9 cellular contexts compared by ENCODE assay signal in genomic region chr12:116609715-116610114, GRCh38. TPM values are rescaled to one million over a fixed set of nuclear protein-coding genes. Genes with fewer than 3 reads are reported as not detected.
DNase-seq lines count a peak whose midpoint lies in the region; ATAC-seq and TF ChIP-seq lines count a peak whose summit lies in the region.
"Had no signal": no experiment of that assay in that cellular context is flagged by ENCODE, and none has a peak within 500 bp of the region (broad histone marks: within the 10 kb centered on the region; RNA-seq: fewer than 3 reads in every experiment).

No MANE protein-coding gene starts in this region.

- no peaks in the 10 kb centered on the region for H3K9me3 ChIP-seq in fibroblast of lung (ENCODE audit: control insufficient read depth, insufficient read depth, low read depth, low read length)
- no peaks in the 10 kb centered on the region for H3K9me3 ChIP-seq in testis
- H3K9me3 ChIP-seq: thoracic aorta had no signal

- intact Hi-C loops in testis (cut with DNase I; ENCODE audit: low total_unique reads), result no loop called here

- H4K20me1 ChIP-seq in fibroblast of lung (ENCODE audit: control insufficient read depth, extremely low read depth, insufficient read depth, low read length), result no peaks in the 10 kb centered on the region

- 93 to 94% methylated on average over 5 of the region's 5 CpGs for WGBS in testis, 2 donors

- TF ChIP-seq POLR2A in testis (IDR thresholded peaks at IDR 0.05), result no peak

- TF ChIP-seq CTCF in fibroblast of lung (conservative IDR thresholded peaks at IDR 0.05 in 1 of 2, IDR thresholded peaks at IDR 0.05 in 1 of 2; ENCODE audit: low read depth in 1 of 2, low read length in 2 of 2), result peak; percentile 30 to 37
- peak in 2 of 3 experiments; percentile 6 to 30 for TF ChIP-seq CTCF in testis (IDR thresholded peaks at IDR 0.05)

- H3K9ac ChIP-seq in fibroblast of lung (ENCODE audit: insufficient read depth, low read length), result no peak overlapping the region

- peak; percentile 64 for DNase-seq in activated effector memory CD4-positive, alpha-beta T cell treated with anti-CD3 and anti-CD28 coated beads, Interleukin-2, amount 50 U/mL, for 16 hours
- no peak for DNase-seq in activated effector memory CD4-positive, alpha-beta T cell treated with Interleukin-2 at 50 U/mL for 16 hours
- peak; percentile 41 for DNase-seq in RPMI8226
- no peak for DNase-seq in fibroblast of lung (ENCODE audit: low read depth in 2 of 2)
- DNase-seq in testis, result no peak
- DNase-seq in foreskin melanocyte, result no peak

- no peaks in the 10 kb centered on the region for H3K79me2 ChIP-seq in fibroblast of lung (ENCODE audit: control insufficient read depth, insufficient read depth, low read length)

- H3K27ac ChIP-seq in fibroblast of lung (ENCODE audit: insufficient read depth, low read length) (no peak overlapping the region), testis (no peak overlapping the region)
- H3K27ac ChIP-seq: thoracic aorta had no signal

- no peak overlapping the region for H3K4me3 ChIP-seq in fibroblast of lung (replicated peaks in 1 of 4; ENCODE audit: control extremely low read depth in 1 of 4, insufficient read depth in 1 of 4, low read depth in 3 of 4, low read length in 4 of 4)
- no peak overlapping the region for H3K4me3 ChIP-seq in testis
- H3K4me3 ChIP-seq: thoracic aorta had no signal

- peaks cover 3% of the 10 kb centered on the region for H3K27me3 ChIP-seq in fibroblast of lung (ENCODE audit: control insufficient read depth, insufficient read depth, low read length)
- H3K27me3 ChIP-seq in testis, result no peaks in the 10 kb centered on the region

- ATAC-seq in GM18873 (IDR thresholded peaks at IDR 0.05; ENCODE audit: low FRiP score, unreplicated experiment) (no peak), GM18498 (IDR thresholded peaks at IDR 0.05; ENCODE audit: unreplicated experiment) (no peak)

- no peaks in the 10 kb centered on the region for H3K36me3 ChIP-seq in fibroblast of lung (ENCODE audit: control insufficient read depth, insufficient read depth, low read length)
- no peaks in the 10 kb centered on the region for H3K36me3 ChIP-seq in testis (ENCODE audit: low read depth, missing control alignments)
- H3K36me3 ChIP-seq: thoracic aorta had no signal

- H3K4me1 ChIP-seq in fibroblast of lung (ENCODE audit: control insufficient read depth, extremely low read depth, insufficient read depth, low read length) (no peaks in the 10 kb centered on the region), testis (peaks cover 10% of the 10 kb centered on the region)

- no peak overlapping the region for H2AFZ ChIP-seq in fibroblast of lung (ENCODE audit: low read length)

- H3K4me2 ChIP-seq in fibroblast of lung (ENCODE audit: extremely low read depth, insufficient read depth, low read length), result no peak overlapping the region

RNA-seq across cellular contexts. Expression of gene MAP1LC3B2, which starts 50.5 kb away (rescaled TPM):
- total RNA-seq in fibroblast of lung (0.51 and 1.2 TPM in 2 replicates), testis (1 to 10 TPM; 1.0 to 1.5 TPM)
- polyA plus RNA-seq in fibroblast of lung (0.85 and 1.2 TPM in 2 replicates), testis (ENCODE audit: insufficient read depth, low read depth, low replicate concordance) (2.1 TPM)
- 2.1 and 3.1 TPM in 2 replicates for polyA plus RNA-seq in fibroblast of lung (2012)
- polyA minus RNA-seq in fibroblast of lung (ENCODE audit: low replicate concordance), result not detected in 2 replicates

Comparison
In these comparisons a context has a peak if more than half of its experiments do, and no peak if none do; other contexts are left out.
1. DNase-seq: peak in activated effector memory CD4-positive, alpha-beta T cell treated with anti-CD3 and anti-CD28 coated beads, Interleukin-2, amount 50 U/mL, for 16 hours (single experiment) and RPMI8226 (single experiment); none in activated effector memory CD4-positive, alpha-beta T cell treated with Interleukin-2 at 50 U/mL for 16 hours (single experiment), fibroblast of lung (0 of 2), testis (single experiment) and foreskin melanocyte (single experiment).